1 cellular context compared by ENCODE assay signal in the genomic region with DNA sequence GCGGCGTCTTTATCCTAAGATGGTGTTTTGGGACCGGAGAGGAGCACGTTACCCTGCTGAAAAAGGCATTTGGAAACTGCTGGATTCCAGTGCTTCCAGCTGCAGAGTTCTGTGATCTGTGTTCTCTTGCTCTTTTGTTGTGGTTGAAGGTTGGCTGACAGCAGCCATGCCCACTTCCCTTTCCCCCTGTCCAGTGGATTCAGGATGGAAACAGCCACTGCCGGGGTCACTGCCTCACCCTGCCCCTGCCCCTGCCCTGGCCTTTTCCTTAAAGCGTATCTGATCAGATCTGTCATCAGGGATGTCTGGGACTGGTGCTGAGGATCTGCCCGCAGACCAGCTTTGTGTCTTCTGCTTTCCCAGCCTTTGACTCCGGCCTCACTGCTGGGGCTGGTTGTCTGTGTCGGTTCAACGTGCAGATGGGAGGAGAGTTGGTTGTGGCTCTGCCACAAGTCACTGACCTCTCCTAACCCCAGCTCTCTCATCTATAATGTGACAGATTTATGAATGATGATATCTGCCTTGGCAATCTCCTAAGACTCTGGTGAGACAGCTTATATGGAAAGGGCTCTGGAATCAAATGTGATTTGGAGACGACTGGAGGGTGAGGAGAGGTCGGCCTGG.
TF ChIP-seq lines count a peak whose summit lies in the region.

No MANE protein-coding gene starts in this region.

TF ChIP-seq in GM12878, 131 proteins besides CTCF, POLR2A, EP300 and RAD21 (continued from another document):
- TF ChIP-seq, protein P1, sequence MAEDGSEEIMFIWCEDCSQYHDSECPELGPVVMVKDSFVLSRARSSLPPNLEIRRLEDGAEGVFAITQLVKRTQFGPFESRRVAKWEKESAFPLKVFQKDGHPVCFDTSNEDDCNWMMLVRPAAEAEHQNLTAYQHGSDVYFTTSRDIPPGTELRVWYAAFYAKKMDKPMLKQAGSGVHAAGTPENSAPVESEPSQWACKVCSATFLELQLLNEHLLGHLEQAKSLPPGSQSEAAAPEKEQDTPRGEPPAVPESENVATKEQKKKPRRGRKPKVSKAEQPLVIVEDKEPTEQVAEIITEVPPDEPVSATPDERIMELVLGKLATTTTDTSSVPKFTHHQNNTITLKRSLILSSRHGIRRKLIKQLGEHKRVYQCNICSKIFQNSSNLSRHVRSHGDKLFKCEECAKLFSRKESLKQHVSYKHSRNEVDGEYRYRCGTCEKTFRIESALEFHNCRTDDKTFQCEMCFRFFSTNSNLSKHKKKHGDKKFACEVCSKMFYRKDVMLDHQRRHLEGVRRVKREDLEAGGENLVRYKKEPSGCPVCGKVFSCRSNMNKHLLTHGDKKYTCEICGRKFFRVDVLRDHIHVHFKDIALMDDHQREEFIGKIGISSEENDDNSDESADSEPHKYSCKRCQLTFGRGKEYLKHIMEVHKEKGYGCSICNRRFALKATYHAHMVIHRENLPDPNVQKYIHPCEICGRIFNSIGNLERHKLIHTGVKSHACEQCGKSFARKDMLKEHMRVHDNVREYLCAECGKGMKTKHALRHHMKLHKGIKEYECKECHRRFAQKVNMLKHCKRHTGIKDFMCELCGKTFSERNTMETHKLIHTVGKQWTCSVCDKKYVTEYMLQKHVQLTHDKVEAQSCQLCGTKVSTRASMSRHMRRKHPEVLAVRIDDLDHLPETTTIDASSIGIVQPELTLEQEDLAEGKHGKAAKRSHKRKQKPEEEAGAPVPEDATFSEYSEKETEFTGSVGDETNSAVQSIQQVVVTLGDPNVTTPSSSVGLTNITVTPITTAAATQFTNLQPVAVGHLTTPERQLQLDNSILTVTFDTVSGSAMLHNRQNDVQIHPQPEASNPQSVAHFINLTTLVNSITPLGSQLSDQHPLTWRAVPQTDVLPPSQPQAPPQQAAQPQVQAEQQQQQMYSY (CRISPR knock-in tag; IDR thresholded peaks at IDR 0.05) = no peak
- TF ChIP-seq IKZF1 (conservative IDR thresholded peaks at IDR 0.05) (peak; percentile 81), STAT1 (conservative IDR thresholded peaks at IDR 0.05) (no peak), NR2F1 (conservative IDR thresholded peaks at IDR 0.05) (peak; percentile 86), IKZF2 (IDR thresholded peaks at IDR 0.05) (peak; percentile 57 to 62; a peak in 2 of 4 replicates), SMAD1 (IDR thresholded peaks at IDR 0.05; ENCODE audit: low read depth, partially characterized antibody) (no peak), KDM1A (IDR thresholded peaks at IDR 0.05; ENCODE audit: borderline replicate concordance) (no peak)
- TF ChIP-seq, protein P2, sequence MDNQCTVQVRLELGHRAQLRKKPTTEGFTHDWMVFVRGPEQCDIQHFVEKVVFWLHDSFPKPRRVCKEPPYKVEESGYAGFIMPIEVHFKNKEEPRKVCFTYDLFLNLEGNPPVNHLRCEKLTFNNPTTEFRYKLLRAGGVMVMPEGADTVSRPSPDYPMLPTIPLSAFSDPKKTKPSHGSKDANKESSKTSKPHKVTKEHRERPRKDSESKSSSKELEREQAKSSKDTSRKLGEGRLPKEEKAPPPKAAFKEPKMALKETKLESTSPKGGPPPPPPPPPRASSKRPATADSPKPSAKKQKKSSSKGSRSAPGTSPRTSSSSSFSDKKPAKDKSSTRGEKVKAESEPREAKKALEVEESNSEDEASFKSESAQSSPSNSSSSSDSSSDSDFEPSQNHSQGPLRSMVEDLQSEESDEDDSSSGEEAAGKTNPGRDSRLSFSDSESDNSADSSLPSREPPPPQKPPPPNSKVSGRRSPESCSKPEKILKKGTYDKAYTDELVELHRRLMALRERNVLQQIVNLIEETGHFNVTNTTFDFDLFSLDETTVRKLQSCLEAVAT (IDR thresholded peaks at IDR 0.05) = peak; percentile 49
